In the genomic region with DNA sequence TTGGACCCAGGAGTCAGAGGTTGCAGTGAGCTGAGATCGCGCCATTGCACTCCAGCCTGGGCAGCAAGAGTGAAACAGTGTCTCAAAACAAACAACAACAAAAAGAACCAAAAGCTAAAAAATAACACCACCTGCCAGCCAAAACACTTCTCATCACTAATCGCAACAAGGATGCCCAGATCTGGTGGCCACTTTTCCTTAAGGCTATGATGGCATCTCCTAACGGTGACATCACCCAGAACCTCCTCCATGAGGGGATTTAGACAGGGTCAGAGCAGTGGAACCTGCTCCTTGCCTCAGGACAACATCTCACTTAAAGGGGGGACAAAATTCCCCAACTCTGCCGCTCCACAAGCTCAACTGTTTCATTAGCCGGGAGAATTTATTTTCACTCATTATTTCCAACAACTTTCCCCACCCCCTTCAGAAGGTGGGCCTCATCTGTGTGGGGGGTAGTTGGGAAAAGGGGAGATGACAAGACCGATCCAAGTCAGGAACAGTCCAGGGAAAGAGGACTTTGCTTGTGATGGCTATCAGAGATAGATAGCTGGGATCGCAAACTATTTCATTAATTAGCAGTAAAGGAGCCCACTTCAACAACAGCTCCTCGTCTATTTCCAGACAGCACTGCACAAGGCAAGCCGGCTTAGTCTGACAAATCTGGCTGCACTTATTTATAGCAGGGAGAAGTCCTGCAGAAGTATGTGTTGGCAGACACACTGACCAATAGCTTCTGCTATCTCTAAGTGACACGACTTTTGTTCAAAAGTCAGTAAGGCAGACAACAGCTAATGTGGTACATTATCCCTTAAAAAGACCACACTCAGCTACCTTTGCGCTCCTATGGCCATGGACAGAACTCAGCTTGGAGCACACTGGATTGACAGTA, we compare ENCODE assay signal across 8 cellular contexts. TPM values are rescaled to one million over a fixed set of nuclear protein-coding genes. Genes with fewer than 3 reads are reported as not detected.
DNase-seq lines count a peak whose midpoint lies in the region; ATAC-seq and TF ChIP-seq lines count a peak whose summit lies in the region.

No MANE protein-coding gene starts in this region.

- peaks cover 22% of the 10 kb centered on the region for H3K4me1 ChIP-seq in MM.1S (ENCODE audit: low read length)

- POLR2A ChIA-PET in CD4-positive, alpha-beta T cell (lab: Charles Lee), result interaction anchor here (0.6 to 3.3 kb wide), 4 partner anchors 9 to 262 kb away, joined by 3 to 14 read pairs (median 8); a partner anchor contains a TSS

- no peak overlapping the region for H2AFZ ChIP-seq in MM.1S (ENCODE audit: low read length)

- peak overlapping the region; percentile 91 for H3K4me2 ChIP-seq in MM.1S (ENCODE audit: low read depth, low read length)

- peak overlapping the region; percentile 94 for H3K4me3 Mint-ChIP-seq in CD4-positive, alpha-beta T cell

- DNase-seq in CD4-positive, alpha-beta T cell, result no peak
- DNase-seq in MM.1S (no peak), choroid plexus epithelial cell (ENCODE audit: low read depth) (peak; percentile 71), medulla oblongata (ENCODE audit: extremely low spot score) (peak; percentile 50), AML-193 (lab: John Stamatoyannopoulos, UW) (no peak), cerebellum (ENCODE audit: low spot score) (no peak)
- DNase-seq in activated CD4-positive, CD25-positive, alpha-beta regulatory T cell treated with anti-CD3 and anti-CD28 coated beads, Interleukin-2, amount 50 U/mL, for 72 hours, result no peak

- no peaks in the 10 kb centered on the region for H3K27me3 ChIP-seq in CD4-positive, alpha-beta T cell (ENCODE audit: control insufficient read depth, insufficient read depth, low read length)
- H3K27me3 ChIP-seq in MM.1S (replicated peaks; ENCODE audit: insufficient read depth, low read length), result no peaks in the 10 kb centered on the region

- peak overlapping the region; percentile 6 for H3K27ac ChIP-seq in CD4-positive, alpha-beta T cell (ENCODE audit: low read depth, low read length)
- peak overlapping the region; percentile 94; the same call in 1 of the 2 replicates for H3K27ac ChIP-seq in MM.1S (ENCODE audit: low read length)

- peaks cover 52% of the 10 kb centered on the region for H3K4me1 Mint-ChIP-seq in CD4-positive, alpha-beta T cell (ENCODE audit: low read depth)

- peaks cover 56% of the 10 kb centered on the region for H3K36me3 ChIP-seq in MM.1S (replicated peaks; ENCODE audit: insufficient read depth, low read length)

- H3K9me3 ChIP-seq in CD4-positive, alpha-beta T cell (ENCODE audit: control insufficient read depth, low read length), result no peaks in the 10 kb centered on the region
- H3K9me3 ChIP-seq in MM.1S (replicated peaks; ENCODE audit: insufficient read depth, low read length), result no peaks in the 10 kb centered on the region

- H3K36me3 Mint-ChIP-seq in CD4-positive, alpha-beta T cell (ENCODE audit: low read depth), result peaks cover 65% of the 10 kb centered on the region

- ATAC-seq in CD4-positive, alpha-beta T cell (ENCODE audit: poor library complexity), result no peak
- ATAC-seq in HG03097 (IDR thresholded peaks at IDR 0.05; ENCODE audit: low FRiP score, unreplicated experiment), result no peak

- H3K27me3 Mint-ChIP-seq in CD4-positive, alpha-beta T cell, result no peaks in the 10 kb centered on the region

- intact Hi-C loops in CD4-positive, alpha-beta T cell (cut with DNase I, micrococcal nuclease), result loop anchor here in 1 of 2 experiments (2.0 to 10.0 kb wide), 5 partner anchors 13 to 1559 kb away; a partner anchor contains a TSS

- peak overlapping the region; percentile 87 for H3K27ac Mint-ChIP-seq in CD4-positive, alpha-beta T cell

- no peaks in the 10 kb centered on the region for H3K9me3 Mint-ChIP-seq in CD4-positive, alpha-beta T cell

- peaks cover 72% of the 10 kb centered on the region for H3F3A ChIP-seq in MM.1S (ENCODE audit: insufficient read depth, low read length)

- H4K20me1 ChIP-seq in MM.1S (ENCODE audit: insufficient read depth, low read length), result peaks cover 63% of the 10 kb centered on the region

- H3K9ac ChIP-seq in MM.1S (ENCODE audit: low read length), result peak overlapping the region; percentile 94

- CTCF ChIA-PET in CD4-positive, alpha-beta T cell (lab: Charles Lee), result interaction anchor here (1.4 kb wide), 1 partner anchor 84 kb away, joined by 3 read pairs; no protein-coding TSS in a partner anchor

- TF ChIP-seq CTCF in CD4-positive, alpha-beta T cell (IDR thresholded peaks at IDR 0.05), result no peak
- TF ChIP-seq CTCF in MM.1S (IDR thresholded peaks at IDR 0.05; ENCODE audit: low read length) (no peak), choroid plexus epithelial cell (conservative IDR thresholded peaks at IDR 0.05; ENCODE audit: low read depth, low read length) (no peak)

- peaks cover 85% of the 10 kb centered on the region for H3K79me2 ChIP-seq in MM.1S (ENCODE audit: low read length)

- no peaks in the 10 kb centered on the region for H3K9me2 ChIP-seq in MM.1S (replicated peaks; ENCODE audit: insufficient read depth, low read length)

- peak overlapping the region; percentile 96 for H3K4me3 ChIP-seq in MM.1S (ENCODE audit: low read length)
- H3K4me3 ChIP-seq in choroid plexus epithelial cell (ENCODE audit: low read depth, low read length), result peak overlapping the region; percentile 85

RNA-seq across cellular contexts. Expression of a gene that starts 2.6 kb away (rescaled TPM):
- total RNA-seq in CD4-positive, alpha-beta T cell, result 100 to 1,000 TPM; 343 to 348 TPM
- total RNA-seq in cerebellum, result 79.6 TPM

Comparison
In these comparisons a context has a peak if more than half of its experiments do, and no peak if none do; other contexts are left out.
1. DNase-seq: peak in choroid plexus epithelial cell (single experiment) and medulla oblongata (single experiment); none in CD4-positive, alpha-beta T cell (0 of 10), MM.1S (single experiment), AML-193 (0 of 2), cerebellum (single experiment) and activated CD4-positive, CD25-positive, alpha-beta regulatory T cell treated with anti-CD3 and anti-CD28 coated beads, Interleukin-2, amount 50 U/mL, for 72 hours (single experiment).